In the genomic region with DNA sequence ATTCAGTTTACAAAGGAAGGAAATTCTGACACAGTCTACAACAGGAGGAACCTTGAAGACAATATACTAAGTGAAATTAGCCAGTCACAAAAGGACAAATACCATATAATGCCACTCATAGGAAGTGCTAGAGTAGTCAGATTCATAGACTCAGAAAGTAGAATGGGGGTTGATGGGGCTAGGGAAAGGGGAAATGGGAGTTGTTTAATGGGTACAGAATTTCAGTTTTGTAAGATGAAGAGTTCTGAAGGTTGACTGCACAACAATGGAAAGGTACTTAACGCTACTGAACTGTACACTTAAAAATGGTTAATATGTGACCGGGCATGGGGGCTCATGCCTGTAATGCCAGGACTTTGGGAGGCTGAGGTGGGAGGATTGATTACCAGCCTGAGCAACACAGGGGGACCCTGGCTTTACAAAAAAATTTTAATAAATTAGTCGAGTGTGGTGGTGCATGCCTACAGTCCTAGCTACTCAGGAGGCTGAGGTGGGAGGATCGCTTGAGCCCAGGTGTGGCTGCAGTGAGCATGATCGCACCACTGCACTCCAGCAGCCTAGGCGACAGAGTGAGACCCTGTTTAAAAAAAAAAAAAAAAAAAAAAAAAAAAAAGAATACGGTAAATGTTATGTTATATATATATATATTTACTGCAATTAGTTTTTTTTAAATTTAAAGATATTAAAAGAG, we compare ENCODE assay signal across 19 cellular contexts. TPM values are rescaled to one million over a fixed set of nuclear protein-coding genes. Genes with fewer than 3 reads are reported as not detected.
DNase-seq lines count a peak whose midpoint lies in the region; ATAC-seq and TF ChIP-seq lines count a peak whose summit lies in the region.
"Had no signal": no experiment of that assay in that cellular context is flagged by ENCODE, and none has a peak within 500 bp of the region (broad histone marks: within the 10 kb centered on the region; RNA-seq: fewer than 3 reads in every experiment).

No MANE protein-coding gene starts in this region.

- H3K27ac ChIP-seq in Karpas-422 (ENCODE audit: low read length) (peak overlapping the region; percentile 81), tibial artery (no peak overlapping the region)
- H3K27ac ChIP-seq: esophagus squamous epithelium, heart left ventricle, ovary, stomach had no signal

- H3K9me2 ChIP-seq in Karpas-422 (replicated peaks; ENCODE audit: insufficient read depth, low read length) = no peaks in the 10 kb centered on the region

- no peaks in the 10 kb centered on the region for H3K27me3 ChIP-seq in Karpas-422 (ENCODE audit: low read length)
- no peaks in the 10 kb centered on the region for H3K27me3 ChIP-seq in tibial artery
- H3K27me3 ChIP-seq: ovary had no signal

- H2AFZ ChIP-seq in Karpas-422 (ENCODE audit: low read length) = peak overlapping the region; percentile 63

- peaks cover 30% of the 10 kb centered on the region for H3K4me1 ChIP-seq in Karpas-422 (ENCODE audit: low read length)
- no peaks in the 10 kb centered on the region for H3K4me1 ChIP-seq in tibial artery
- H3K4me1 ChIP-seq: esophagus squamous epithelium, heart left ventricle, stomach had no signal

- H3K36me3 ChIP-seq in Karpas-422 (ENCODE audit: insufficient read depth, low read length) = no peaks in the 10 kb centered on the region
- no peaks in the 10 kb centered on the region for H3K36me3 ChIP-seq in tibial artery
- H3K36me3 ChIP-seq: esophagus squamous epithelium, heart left ventricle, ovary, stomach had no signal

- TF ChIP-seq CTCF in tibial artery (IDR thresholded peaks at IDR 0.05) = no peak

- H3K9me3 ChIP-seq in Karpas-422 (ENCODE audit: low read length) (no peaks in the 10 kb centered on the region), tibial artery (no peaks in the 10 kb centered on the region)
- H3K9me3 ChIP-seq: esophagus squamous epithelium, heart left ventricle, ovary, stomach had no signal

- H3K4me3 ChIP-seq in Karpas-422 (ENCODE audit: low read length) = peak overlapping the region; percentile 32; the same call in 1 of the 2 replicates
- no peak overlapping the region for H3K4me3 ChIP-seq in tibial artery
- H3K4me3 ChIP-seq: esophagus squamous epithelium, heart left ventricle, ovary, stomach had no signal

- H3K4me2 ChIP-seq in Karpas-422 (ENCODE audit: low read depth, low read length, poor library complexity, severe bottlenecking) = peak overlapping the region; percentile 39

- H3K9ac ChIP-seq in Karpas-422 (ENCODE audit: low read length) = peak overlapping the region; percentile 41; the same call in 1 of the 2 replicates

- no peaks in the 10 kb centered on the region for H4K20me1 ChIP-seq in Karpas-422 (ENCODE audit: insufficient read depth, low read depth, low read length)

- intact Hi-C loops in sciatic nerve (cut with DNase I) = no loop called here
- intact Hi-C loops in tibial artery (cut with DNase I; ENCODE audit: low total_unique reads) = no loop called here

- ATAC-seq in GM18498 (IDR thresholded peaks at IDR 0.05; ENCODE audit: unreplicated experiment) (peak; percentile 61), GM19468 (IDR thresholded peaks at IDR 0.05; ENCODE audit: extremely low read depth, unreplicated experiment) (peak; percentile 55), HG02852 (IDR thresholded peaks at IDR 0.05; ENCODE audit: unreplicated experiment) (peak; percentile 63), sciatic nerve (no peak), GM19023 (IDR thresholded peaks at IDR 0.05; ENCODE audit: unreplicated experiment) (no peak)
- ATAC-seq: heart left ventricle, left cardiac atrium had no signal

- no peaks in the 10 kb centered on the region for H3K79me2 ChIP-seq in Karpas-422 (ENCODE audit: low read length)

- peak; percentile 79 for DNase-seq in Karpas-422
- no peak for DNase-seq in sciatic nerve (ENCODE audit: low spot score)
- no peak for DNase-seq in tibial artery
- no peak for DNase-seq in HK-2 (ENCODE audit: unreplicated experiment)
- DNase-seq: activated naive CD4-positive, alpha-beta T cell treated with Interleukin-2 at 50 U/mL for 16 hours; COR-L47; esophagus squamous epithelium; GDM1; heart left ventricle; Kasumi-1; left cardiac atrium; NCI-H1436 treated with DMSO at 0.1 percent for 48 hours; NCI-H446 treated with DMSO at 0.1 percent for 48 hours; ovary; stomach had no signal

RNA-seq across cellular contexts. Expression of gene SLC15A1, which starts 45.0 kb away (rescaled TPM):
- not detected in 2 replicates for total RNA-seq in Karpas-422 (2014; rRNA removed; shearing (Covaris generic); ENCODE audit: low replicate concordance)
- 0.22 TPM for total RNA-seq in sciatic nerve
- total RNA-seq: heart left ventricle, left cardiac atrium had no signal

Comparison
In these comparisons a context has a peak if more than half of its experiments do, and no peak if none do; other contexts are left out.
1. ATAC-seq: peak in GM18498 (single experiment), GM19468 (single experiment) and HG02852 (single experiment); none in sciatic nerve (single experiment) and GM19023 (single experiment).